In the genomic region with DNA sequence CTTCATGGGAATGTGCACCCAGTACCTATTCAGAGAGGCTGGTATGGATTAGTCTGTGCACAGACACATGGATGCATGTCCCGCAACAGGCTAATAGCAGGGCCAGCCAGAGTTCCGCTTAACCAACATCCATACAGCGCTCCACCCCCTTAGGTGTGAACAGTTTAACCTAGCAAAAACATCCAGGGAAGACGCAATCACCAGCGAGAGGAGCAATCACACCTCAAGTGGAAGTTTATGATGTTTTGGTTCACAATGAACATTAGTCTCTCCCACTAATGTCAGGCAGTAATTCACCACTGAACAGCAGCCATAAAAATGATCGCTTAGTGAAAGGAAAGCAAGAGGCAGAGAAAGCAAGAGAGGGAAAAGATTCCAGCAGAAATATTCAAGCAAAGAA, we compare ENCODE assay signal across 20 cellular contexts.
DNase-seq lines count a peak whose midpoint lies in the region; ATAC-seq, FAIRE-seq and TF ChIP-seq lines count a peak whose summit lies in the region.
"Had no signal": no experiment of that assay in that cellular context is flagged by ENCODE, and none has a peak within 500 bp of the region (broad histone marks: within the 10 kb centered on the region; RNA-seq: fewer than 3 reads in every experiment).

No MANE protein-coding gene starts in this region.

- H3K36me3 ChIP-seq in BLaER1 treated with 17β-estradiol and CSF1 and Interleukin-3, amounts not matched to agents 10 nM and 100 nM, result no peaks in the 10 kb centered on the region
- H3K36me3 ChIP-seq in mucosa of descending colon (ENCODE audit: low read depth), result no peaks in the 10 kb centered on the region
- H3K36me3 ChIP-seq: cardiac muscle cell, lower lobe of right lung had no signal

- FAIRE-seq in GM12891 (lab: Jason Lieb, UNC), result no peak
- FAIRE-seq: GM19239, H1 had no signal

- ATAC-seq in activated CD8-positive, alpha-beta T cell treated with anti-CD3 and anti-CD28 coated beads for 36 hours, result no peak
- ATAC-seq in mucosa of descending colon (peak; percentile 62), HG03108 (IDR thresholded peaks at IDR 0.05; ENCODE audit: unreplicated experiment) (no peak)
- ATAC-seq: lower lobe of right lung had no signal

- peaks cover 49% of the 10 kb centered on the region for H3K4me1 Mint-ChIP-seq in activated CD8-positive, alpha-beta T cell treated with anti-CD3 and anti-CD28 coated beads for 36 hours (ENCODE audit: low read depth)

- no peaks in the 10 kb centered on the region for H3K27me3 ChIP-seq in BLaER1 treated with 17β-estradiol and CSF1 and Interleukin-3, amounts not matched to agents 10 nM and 100 nM
- H3K27me3 ChIP-seq: cardiac muscle cell had no signal

- no peaks in the 10 kb centered on the region for H3K27me3 Mint-ChIP-seq in activated CD8-positive, alpha-beta T cell treated with anti-CD3 and anti-CD28 coated beads for 36 hours

- H3K4me3 ChIP-seq in BLaER1 treated with 17β-estradiol and CSF1 and Interleukin-3, amounts not matched to agents 10 nM and 100 nM, result no peak overlapping the region
- H3K4me3 ChIP-seq in mucosa of descending colon, result no peak overlapping the region
- H3K4me3 ChIP-seq: cardiac muscle cell, lower lobe of right lung had no signal

- TF ChIP-seq POLR2A in GM12891 (IDR thresholded peaks at IDR 0.05; ENCODE audit: low read depth, low read length), result no peak

- H3K9me3 ChIP-seq in BLaER1 treated with 17β-estradiol and CSF1 and Interleukin-3, amounts not matched to agents 10 nM and 100 nM (replicated peaks in 1 of 11), result peaks cover 3 to 18% (median 11%) of the 10 kb centered on the region in 11 experiments; a peak in 18 of 22 replicates
- no peaks in the 10 kb centered on the region for H3K9me3 ChIP-seq in mucosa of descending colon
- H3K9me3 ChIP-seq: lower lobe of right lung had no signal

- intact Hi-C loops in activated CD8-positive, alpha-beta T cell treated with anti-CD3 and anti-CD28 coated beads for 36 hours (cut with micrococcal nuclease), result no loop called here
- intact Hi-C loops in mucosa of descending colon (cut with DNase I, micrococcal nuclease), result no loop called here

- DNase-seq in HEK293T (ENCODE audit: extremely low spot score), result peak; percentile 37
- DNase-seq in activated CD8-positive, alpha-beta T cell treated with anti-CD3 and anti-CD28 coated beads for 36 hours, result no peak
- DNase-seq in mucosa of descending colon, result peak in 1 of 3 donors; percentile 30
- no peak for DNase-seq in activated T-cell treated with anti-CD3 and anti-CD28 coated beads for 4 hours
- no peak for DNase-seq in GM12891 (ENCODE audit: insufficient read length, low spot score)
- no peak for DNase-seq in Kasumi-1 (lab: John Stamatoyannopoulos, UW)
- DNase-seq: activated CD8-positive, alpha-beta memory T cell treated with anti-CD3 and anti-CD28 coated beads for 24 hours; amniotic stem cell; dermis blood vessel endothelial cell; DMS53; GF-D8; lower lobe of right lung; right cardiac atrium had no signal

- POLR2A ChIA-PET in HEK293T (lab: Yijun Ruan, JAX), result no interaction called here
- POLR2A ChIA-PET in activated CD8-positive, alpha-beta T cell treated with anti-CD3 and anti-CD28 coated beads for 36 hours (lab: Charles Lee), result interaction anchor here (0.6 to 1.1 kb wide), 3 partner anchors 18 to 32 kb away, joined by 3 read pairs; no protein-coding TSS in a partner anchor

- TF ChIP-seq CTCF in activated CD8-positive, alpha-beta T cell treated with anti-CD3 and anti-CD28 coated beads for 36 hours (IDR thresholded peaks at IDR 0.05), result no peak
- no peak for TF ChIP-seq CTCF in mucosa of descending colon (IDR thresholded peaks at IDR 0.05)

- no peak overlapping the region for H3K9ac ChIP-seq in BLaER1 treated with 17β-estradiol and CSF1 and Interleukin-3, amounts not matched to agents 10 nM and 100 nM

- no peaks in the 10 kb centered on the region for H4K20me1 ChIP-seq in BLaER1 treated with 17β-estradiol and CSF1 and Interleukin-3, amounts not matched to agents 10 nM and 100 nM

- H3K9me3 Mint-ChIP-seq in activated CD8-positive, alpha-beta T cell treated with anti-CD3 and anti-CD28 coated beads for 36 hours, result no peaks in the 10 kb centered on the region

- H3K4me3 Mint-ChIP-seq in activated CD8-positive, alpha-beta T cell treated with anti-CD3 and anti-CD28 coated beads for 36 hours, result no peak overlapping the region
- H3K4me3 Mint-ChIP-seq: CD14-positive monocyte, IgD-negative memory B cell had no signal

- peak overlapping the region in 8 of 11 experiments; percentile 24 to 65 (median 54); a peak in 14 of 22 replicates for H3K4me2 ChIP-seq in BLaER1 treated with 17β-estradiol and CSF1 and Interleukin-3, amounts not matched to agents 10 nM and 100 nM

- peaks cover 0 to 24% (median 16%) of the 10 kb centered on the region in 10 experiments; a peak in 15 of 20 replicates for H3K4me1 ChIP-seq in BLaER1 treated with 17β-estradiol and CSF1 and Interleukin-3, amounts not matched to agents 10 nM and 100 nM
- peaks cover 5% of the 10 kb centered on the region for H3K4me1 ChIP-seq in mucosa of descending colon (ENCODE audit: low read depth)
- H3K4me1 ChIP-seq: lower lobe of right lung had no signal

- CTCF ChIA-PET in HEK293T (lab: Yijun Ruan, JAX), result no interaction called here
- CTCF ChIA-PET in activated CD8-positive, alpha-beta T cell treated with anti-CD3 and anti-CD28 coated beads for 36 hours (lab: Charles Lee), result interaction anchor here (0.8 to 1.2 kb wide), 4 partner anchors 9 to 98 kb away, joined by 3 to 4 read pairs (median 3); no protein-coding TSS in a partner anchor

- peak overlapping the region; percentile 70 for H3K27ac Mint-ChIP-seq in activated CD8-positive, alpha-beta T cell treated with anti-CD3 and anti-CD28 coated beads for 36 hours
- H3K27ac Mint-ChIP-seq: CD14-positive monocyte had no signal

- H3K27ac ChIP-seq in BLaER1 treated with 17β-estradiol and CSF1 and Interleukin-3, amounts not matched to agents 10 nM and 100 nM, result 0 out of 22 replicates have a peak overlapping the region, but pooled peaks of 1 of the 11 experiments have one; percentile 26
- H3K27ac ChIP-seq: cardiac muscle cell, lower lobe of right lung had no signal

- no peaks in the 10 kb centered on the region for H3K36me3 Mint-ChIP-seq in activated CD8-positive, alpha-beta T cell treated with anti-CD3 and anti-CD28 coated beads for 36 hours (ENCODE audit: low read depth)
- H3K36me3 Mint-ChIP-seq: CD14-positive monocyte, IgD-negative memory B cell had no signal

TF ChIP-seq in HEK293T, 16 proteins besides CTCF, POLR2A, EP300 and RAD21:
- TF ChIP-seq ELF4 (IDR thresholded peaks at IDR 0.05), result no peak
- no peak for TF ChIP-seq HDGF (IDR thresholded peaks at IDR 0.05; ENCODE audit: borderline replicate concordance)
- TF ChIP-seq, protein P1, sequence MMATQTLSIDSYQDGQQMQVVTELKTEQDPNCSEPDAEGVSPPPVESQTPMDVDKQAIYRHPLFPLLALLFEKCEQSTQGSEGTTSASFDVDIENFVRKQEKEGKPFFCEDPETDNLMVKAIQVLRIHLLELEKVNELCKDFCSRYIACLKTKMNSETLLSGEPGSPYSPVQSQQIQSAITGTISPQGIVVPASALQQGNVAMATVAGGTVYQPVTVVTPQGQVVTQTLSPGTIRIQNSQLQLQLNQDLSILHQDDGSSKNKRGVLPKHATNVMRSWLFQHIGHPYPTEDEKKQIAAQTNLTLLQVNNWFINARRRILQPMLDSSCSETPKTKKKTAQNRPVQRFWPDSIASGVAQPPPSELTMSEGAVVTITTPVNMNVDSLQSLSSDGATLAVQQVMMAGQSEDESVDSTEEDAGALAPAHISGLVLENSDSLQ (IDR thresholded peaks at IDR 0.05), result peak; percentile 95
- no peak for TF ChIP-seq SUZ12 (IDR thresholded peaks at IDR 0.05)
TF ChIP-seq in HEK293T: peak in this region for 1.

TF ChIP-seq in GM12891, 5 proteins besides CTCF, POLR2A, EP300 and RAD21:
- no peak for TF ChIP-seq TAF1 (IDR thresholded peaks at IDR 0.05; ENCODE audit: low read depth, low read length)
- TF ChIP-seq SPI1 (IDR thresholded peaks at IDR 0.05; ENCODE audit: low read depth, low read length), result no peak
- no peak for TF ChIP-seq PAX5 (IDR thresholded peaks at IDR 0.05; ENCODE audit: insufficient read depth, low read length, severe bottlenecking)
- no peak for TF ChIP-seq POU2F2 (IDR thresholded peaks at IDR 0.05; ENCODE audit: low read depth, low read length)
- TF ChIP-seq POLR2AphosphoS5 (IDR thresholded peaks at IDR 0.05; ENCODE audit: low read depth, low read length), result no peak
